ENCODE assay signal across 9 cellular contexts in the genomic region with DNA sequence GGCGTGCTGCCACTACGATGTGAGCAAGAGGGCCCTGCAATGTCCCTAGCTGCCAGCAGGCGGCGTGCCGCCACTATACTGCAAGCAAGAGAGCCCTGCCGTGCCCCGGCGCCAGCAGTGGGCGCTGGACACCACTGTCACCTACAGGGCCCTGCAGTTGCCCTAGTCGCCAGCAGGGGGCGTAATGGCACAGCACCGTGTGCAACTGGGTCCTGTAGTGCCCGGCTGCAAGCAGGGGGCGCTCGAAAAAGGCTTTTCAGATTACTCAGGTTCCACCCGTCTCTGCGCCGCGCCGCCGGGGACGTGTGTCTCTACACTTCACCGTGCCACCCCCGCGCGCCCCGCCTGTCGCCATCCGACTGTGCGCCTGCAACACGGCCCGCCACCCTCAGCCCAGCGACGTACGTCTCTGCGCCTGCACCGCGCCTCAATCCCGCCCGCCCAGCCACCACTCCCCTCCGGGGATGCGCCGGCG.
DNase-seq lines count a peak whose midpoint lies in the region; ATAC-seq and TF ChIP-seq lines count a peak whose summit lies in the region.
"Had no signal": no experiment of that assay in that cellular context is flagged by ENCODE, and none has a peak within 500 bp of the region (broad histone marks: within the 10 kb centered on the region; RNA-seq: fewer than 3 reads in every experiment).

No MANE protein-coding gene starts in this region.

- H3K36me3 ChIP-seq in BLaER1 (no peaks in the 10 kb centered on the region), mucosa of descending colon (ENCODE audit: low read depth) (no peaks in the 10 kb centered on the region)
- H3K36me3 ChIP-seq: vagina had no signal

- H3K9ac ChIP-seq in BLaER1: no peak overlapping the region

- intact Hi-C loops in mucosa of descending colon (cut with DNase I, micrococcal nuclease): no loop called here

- no peak for ATAC-seq in activated naive CD8-positive, alpha-beta T cell treated with anti-CD3 and anti-CD28 coated beads, Interleukin-2, amount 10 ng/mL, durations not matched to agents 7 days and 5 days (ENCODE audit: low read depth)
- ATAC-seq in mucosa of descending colon (peak; percentile 44), HG02588 (IDR thresholded peaks at IDR 0.05; ENCODE audit: unreplicated experiment) (no peak)

- no peaks in the 10 kb centered on the region for H3K36me3 Mint-ChIP-seq in activated naive CD8-positive, alpha-beta T cell treated with anti-CD3 and anti-CD28 coated beads, Interleukin-2, amount 10 ng/mL, durations not matched to agents 7 days and 5 days

- H3K27me3 Mint-ChIP-seq in activated naive CD8-positive, alpha-beta T cell treated with anti-CD3 and anti-CD28 coated beads, Interleukin-2, amount 10 ng/mL, durations not matched to agents 7 days and 5 days: peaks cover 13% of the 10 kb centered on the region

- DNase-seq in Jurkat, Clone E6-1 (ENCODE audit: low read depth, low spot score): peak; percentile 49
- DNase-seq in activated naive CD8-positive, alpha-beta T cell treated with anti-CD3 and anti-CD28 coated beads, Interleukin-2, amount 10 ng/mL, durations not matched to agents 7 days and 5 days: peak; percentile 48
- DNase-seq in mucosa of descending colon (peak in 2 of 3 donors; percentile 23 to 59), hepatic stellate cell (ENCODE audit: low spot score) (no peak), medulla oblongata (ENCODE audit: extremely low spot score) (no peak), foreskin melanocyte (no peak)

- no peak overlapping the region for H3K27ac ChIP-seq in BLaER1
- H3K27ac ChIP-seq: vagina had no signal

- H3K27me3 ChIP-seq in BLaER1: no peaks in the 10 kb centered on the region
- H3K27me3 ChIP-seq: vagina had no signal

- POLR2A ChIA-PET in activated naive CD8-positive, alpha-beta T cell treated with anti-CD3 and anti-CD28 coated beads, Interleukin-2, amount 10 ng/mL, durations not matched to agents 7 days and 5 days (lab: Charles Lee): no interaction called here

- H3K9me3 Mint-ChIP-seq in activated naive CD8-positive, alpha-beta T cell treated with anti-CD3 and anti-CD28 coated beads, Interleukin-2, amount 10 ng/mL, durations not matched to agents 7 days and 5 days: no peaks in the 10 kb centered on the region

- H3K4me1 Mint-ChIP-seq in activated naive CD8-positive, alpha-beta T cell treated with anti-CD3 and anti-CD28 coated beads, Interleukin-2, amount 10 ng/mL, durations not matched to agents 7 days and 5 days: no peaks in the 10 kb centered on the region

- H3K4me2 ChIP-seq in BLaER1: no peak overlapping the region

- H3K4me3 Mint-ChIP-seq in activated naive CD8-positive, alpha-beta T cell treated with anti-CD3 and anti-CD28 coated beads, Interleukin-2, amount 10 ng/mL, durations not matched to agents 7 days and 5 days: no peak overlapping the region

- H3K4me3 ChIP-seq in BLaER1 (0 out of 2 replicates have a peak overlapping the region, but pooled peaks have one; percentile 1), mucosa of descending colon (no peak overlapping the region)
- no peak overlapping the region for H3K4me3 ChIP-seq in Jurkat, Clone E6-1 (ENCODE audit: low read length)
- H3K4me3 ChIP-seq: vagina had no signal

- no peak overlapping the region for H3K27ac Mint-ChIP-seq in activated naive CD8-positive, alpha-beta T cell treated with anti-CD3 and anti-CD28 coated beads, Interleukin-2, amount 10 ng/mL, durations not matched to agents 7 days and 5 days

- TF ChIP-seq CTCF in mucosa of descending colon (IDR thresholded peaks at IDR 0.05): no peak

- no peaks in the 10 kb centered on the region for H4K20me1 ChIP-seq in BLaER1

- H3K9me3 ChIP-seq in BLaER1: peaks cover 8% of the 10 kb centered on the region
- H3K9me3 ChIP-seq in mucosa of descending colon: peaks cover 6% of the 10 kb centered on the region
- H3K9me3 ChIP-seq: vagina had no signal

- H3K4me1 ChIP-seq in BLaER1 (peaks cover 13% of the 10 kb centered on the region), mucosa of descending colon (ENCODE audit: low read depth) (no peaks in the 10 kb centered on the region)
- H3K4me1 ChIP-seq: vagina had no signal

Comparison
In these comparisons a context has a peak if more than half of its experiments do, and no peak if none do; other contexts are left out.
1. DNase-seq: peak in Jurkat, Clone E6-1 (single experiment), activated naive CD8-positive, alpha-beta T cell treated with anti-CD3 and anti-CD28 coated beads, Interleukin-2, amount 10 ng/mL, durations not matched to agents 7 days and 5 days (single experiment) and mucosa of descending colon (2 of 3); none in hepatic stellate cell (single experiment), medulla oblongata (single experiment) and foreskin melanocyte (single experiment).